Comparison of ENCODE assay signal across 21 cellular contexts in the genomic region with DNA sequence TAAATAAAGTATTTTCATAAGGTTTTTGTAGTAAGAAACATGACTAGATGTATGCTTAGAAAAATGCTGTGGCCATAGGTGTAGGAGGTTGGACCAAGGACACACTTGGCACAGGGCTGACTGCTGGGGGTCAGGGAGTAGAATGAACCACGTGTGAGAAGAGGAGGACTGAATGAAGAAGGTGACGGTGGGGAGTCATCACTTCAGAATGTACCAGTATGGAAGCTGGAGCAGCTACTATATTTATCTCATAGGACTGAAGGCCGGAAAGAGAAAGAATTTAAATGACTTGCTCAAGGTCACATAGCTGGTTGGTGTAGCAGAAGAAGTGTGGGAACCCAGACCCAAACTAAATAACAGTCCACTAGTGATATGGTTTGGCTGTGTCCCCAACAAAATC.
"Had no signal": no experiment of that assay in that cellular context is flagged by ENCODE, and none has a peak within 500 bp of the region (broad histone marks: within the 10 kb centered on the region; RNA-seq: fewer than 3 reads in every experiment).

No MANE protein-coding gene starts in this region.

- H3K36me3 ChIP-seq: adrenal gland, gastroesophageal sphincter, left lung, neutrophil had no signal

- H3K27me3 ChIP-seq: adrenal gland, gastroesophageal sphincter, left lung, neutrophil had no signal

- H3K9me3 Mint-ChIP-seq: activated CD4-positive, alpha-beta memory T cell treated with anti-CD3 and anti-CD28 coated beads for 36 hours; activated T-cell treated with anti-CD3 and anti-CD28 coated beads, Interleukin-2, amount 50 U/mL, for 24 hours; brain; effector memory CD8-positive, alpha-beta T cell; memory B cell; natural killer cell; stimulated activated memory B cell treated with anti-CD40 and anti-IgM and Interleukin-4, amounts not matched to agents 10 μg/mL and 1 μg/mL and 100 μg/mL, for 72 hours had no signal

- H3K4me1 Mint-ChIP-seq: memory B cell; natural killer cell; stimulated activated memory B cell treated with anti-CD40 and anti-IgM and Interleukin-4, amounts not matched to agents 10 μg/mL and 1 μg/mL and 100 μg/mL, for 72 hours had no signal

- H3K36me3 Mint-ChIP-seq: activated CD4-positive, alpha-beta memory T cell treated with anti-CD3 and anti-CD28 coated beads for 36 hours; brain; memory B cell; natural killer cell; stimulated activated memory B cell treated with anti-CD40 and anti-IgM and Interleukin-4, amounts not matched to agents 10 μg/mL and 1 μg/mL and 100 μg/mL, for 72 hours had no signal

- H3K27ac ChIP-seq: adrenal gland, gastroesophageal sphincter, left lung, neutrophil, VCaP had no signal

- H3K9me3 ChIP-seq: adrenal gland, gastroesophageal sphincter, left lung, neutrophil had no signal

- H3K4me1 ChIP-seq: gastroesophageal sphincter, left lung had no signal

- H3K27ac Mint-ChIP-seq: activated CD4-positive, alpha-beta memory T cell treated with anti-CD3 and anti-CD28 coated beads for 36 hours; activated T-cell treated with anti-CD3 and anti-CD28 coated beads, Interleukin-2, amount 50 U/mL, for 24 hours; brain; effector memory CD8-positive, alpha-beta T cell; memory B cell; natural killer cell; stimulated activated memory B cell treated with anti-CD40 and anti-IgM and Interleukin-4, amounts not matched to agents 10 μg/mL and 1 μg/mL and 100 μg/mL, for 72 hours had no signal

- H3K4me3 ChIP-seq: adrenal gland, gastroesophageal sphincter, left lung had no signal

- H3K4me3 Mint-ChIP-seq: activated CD4-positive, alpha-beta memory T cell treated with anti-CD3 and anti-CD28 coated beads for 36 hours; activated T-cell treated with anti-CD3 and anti-CD28 coated beads, Interleukin-2, amount 50 U/mL, for 24 hours; brain; effector memory CD8-positive, alpha-beta T cell; memory B cell; natural killer cell; stimulated activated memory B cell treated with anti-CD40 and anti-IgM and Interleukin-4, amounts not matched to agents 10 μg/mL and 1 μg/mL and 100 μg/mL, for 72 hours had no signal

- DNase-seq: activated CD4-positive, alpha-beta memory T cell treated with anti-CD3 and anti-CD28 coated beads for 36 hours; activated effector memory CD4-positive, alpha-beta T cell treated with Interleukin-2 at 50 U/mL for 16 hours; activated naive CD4-positive, alpha-beta T cell treated with anti-CD3 and anti-CD28 coated beads, Interleukin-2, amount 50 U/mL, for 16 hours; activated T-cell treated with anti-CD3 and anti-CD28 coated beads, Interleukin-2, amount 50 U/mL, for 24 hours; adrenal gland; dermis blood vessel endothelial cell; effector memory CD8-positive, alpha-beta T cell; islet precursor cell; left lung; natural killer cell; posterior cingulate gyrus; retina; stimulated activated CD4-positive, alpha-beta T cell treated with anti-CD3 and anti-CD28 coated beads, Interleukin-2, amount 100 ng/mL, for 48 hours; T-helper 1 cell; T1000 had no signal
